ENCODE assay signal across 8 cellular contexts in genomic region chr6:155418017-155418749, GRCh38. TPM values are rescaled to one million over a fixed set of nuclear protein-coding genes. Genes with fewer than 3 reads are reported as not detected.
DNase-seq lines count a peak whose midpoint lies in the region; ATAC-seq and TF ChIP-seq lines count a peak whose summit lies in the region.

No MANE protein-coding gene starts in this region.

- no peak for TF ChIP-seq CTCF in right lobe of liver (IDR thresholded peaks at IDR 0.05)

- H3K4me3 ChIP-seq in SK-N-MC (peak overlapping the region; percentile 60), right lobe of liver (no peak overlapping the region)

- no peaks in the 10 kb centered on the region for H3K36me3 ChIP-seq in SK-N-MC (ENCODE audit: insufficient read depth, low read length)
- no peaks in the 10 kb centered on the region for H3K36me3 ChIP-seq in right lobe of liver

- H3K27ac Mint-ChIP-seq in activated naive CD8-positive, alpha-beta T cell treated with anti-CD3 and anti-CD28 coated beads, Interleukin-2, amount 10 ng/mL, durations not matched to agents 7 days and 5 days: peak overlapping the region; percentile 94

- H3K27ac ChIP-seq in SK-N-MC: peak overlapping the region; percentile 89
- no peak overlapping the region for H3K27ac ChIP-seq in right lobe of liver

- no peaks in the 10 kb centered on the region for H3K9me3 Mint-ChIP-seq in activated naive CD8-positive, alpha-beta T cell treated with anti-CD3 and anti-CD28 coated beads, Interleukin-2, amount 10 ng/mL, durations not matched to agents 7 days and 5 days

- H3K27me3 Mint-ChIP-seq in activated naive CD8-positive, alpha-beta T cell treated with anti-CD3 and anti-CD28 coated beads, Interleukin-2, amount 10 ng/mL, durations not matched to agents 7 days and 5 days: no peaks in the 10 kb centered on the region

- WGBS in right lobe of liver (ENCODE audit: insufficient coverage, low coverage, low lambda C conversion rate, missing lambda C conversion rate): 51% methylated on average over 9 of the region's 9 CpGs

- peak overlapping the region; percentile 80 for H3K4me3 Mint-ChIP-seq in activated naive CD8-positive, alpha-beta T cell treated with anti-CD3 and anti-CD28 coated beads, Interleukin-2, amount 10 ng/mL, durations not matched to agents 7 days and 5 days

- H3K36me3 Mint-ChIP-seq in activated naive CD8-positive, alpha-beta T cell treated with anti-CD3 and anti-CD28 coated beads, Interleukin-2, amount 10 ng/mL, durations not matched to agents 7 days and 5 days: no peaks in the 10 kb centered on the region

- ATAC-seq in HG03280 (IDR thresholded peaks at IDR 0.05; ENCODE audit: unreplicated experiment): peak; percentile 55
- peak; percentile 78 for ATAC-seq in activated naive CD8-positive, alpha-beta T cell treated with anti-CD3 and anti-CD28 coated beads, Interleukin-2, amount 10 ng/mL, durations not matched to agents 7 days and 5 days (ENCODE audit: low read depth)
- ATAC-seq in right lobe of liver: peak in 3 of 4 donors; percentile 16 to 71 (median 67)

- POLR2A ChIA-PET in activated naive CD8-positive, alpha-beta T cell treated with anti-CD3 and anti-CD28 coated beads, Interleukin-2, amount 10 ng/mL, durations not matched to agents 7 days and 5 days (lab: Charles Lee): interaction anchor here (1.6 to 1.9 kb wide), 2 partner anchors 91 to 103 kb away, joined by 3 to 10 read pairs; partner anchors contain the start of gene TFB1M

- H3K27me3 ChIP-seq in right lobe of liver: no peaks in the 10 kb centered on the region

- TF ChIP-seq POLR2A in right lobe of liver (IDR thresholded peaks at IDR 0.05): no peak

- peaks cover 22% of the 10 kb centered on the region for H3K4me1 Mint-ChIP-seq in activated naive CD8-positive, alpha-beta T cell treated with anti-CD3 and anti-CD28 coated beads, Interleukin-2, amount 10 ng/mL, durations not matched to agents 7 days and 5 days

- peak; percentile 70 for DNase-seq in SIG-M5 treated with dmso at 0.1 percent for 504 hours (lab: John Stamatoyannopoulos, UW; ENCODE audit: unreplicated experiment)
- no peak for DNase-seq in SIG-M5 (lab: John Stamatoyannopoulos, UW)
- peak; percentile 70 for DNase-seq in SK-N-MC (ENCODE audit: low read depth, low spot score)
- peak; percentile 34 for DNase-seq in activated naive CD8-positive, alpha-beta T cell treated with anti-CD3 and anti-CD28 coated beads, Interleukin-2, amount 10 ng/mL, durations not matched to agents 7 days and 5 days
- no peak for DNase-seq in right lobe of liver
- peak; percentile 61 to 71 for DNase-seq in stimulated activated CD8-positive, alpha-beta memory T cell treated with anti-CD3 and anti-CD28 coated beads, Interleukin-7, amount 100 ng/mL, for 4 hours (ENCODE audit: low read depth in 2 of 2)
- no peak for DNase-seq in NK-92 treated with Interleukin-12 subunit alpha and Interleukin-12 subunit beta, amount 100 ng/mL, for 24 hours (lab: John Stamatoyannopoulos, UW)

- intact Hi-C loops in right lobe of liver (cut with DNase I): no loop called here

- H3K9ac ChIP-seq in SK-N-MC (ENCODE audit: insufficient read length): no peak overlapping the region

- no peaks in the 10 kb centered on the region for H3K9me3 ChIP-seq in SK-N-MC (ENCODE audit: low read depth, low read length)
- no peaks in the 10 kb centered on the region for H3K9me3 ChIP-seq in right lobe of liver

- H3K4me1 ChIP-seq in right lobe of liver: no peaks in the 10 kb centered on the region

RNA-seq across cellular contexts. Expression of gene NOX3, which starts 37.5 kb away (rescaled TPM):
- total RNA-seq in activated naive CD8-positive, alpha-beta T cell treated with anti-CD3 and anti-CD28 coated beads, Interleukin-2, amount 10 ng/mL, durations not matched to agents 7 days and 5 days: not detected
- total RNA-seq in right lobe of liver: not detected

Comparison
In these comparisons a context has a peak if more than half of its experiments do, and no peak if none do; other contexts are left out.
1. DNase-seq: peak in SIG-M5 treated with dmso at 0.1 percent for 504 hours (single experiment), SK-N-MC (single experiment), activated naive CD8-positive, alpha-beta T cell treated with anti-CD3 and anti-CD28 coated beads, Interleukin-2, amount 10 ng/mL, durations not matched to agents 7 days and 5 days (single experiment) and stimulated activated CD8-positive, alpha-beta memory T cell treated with anti-CD3 and anti-CD28 coated beads, Interleukin-7, amount 100 ng/mL, for 4 hours (2 of 2); none in SIG-M5 (single experiment), right lobe of liver (0 of 3) and NK-92 treated with Interleukin-12 subunit alpha and Interleukin-12 subunit beta, amount 100 ng/mL, for 24 hours (single experiment).
2. Peak in every context shown above with its lines, with median percentiles within 50 percentile points of each other: ATAC-seq.